8 cellular contexts compared by ENCODE assay signal in genomic region chr3:13420817-13421755, GRCh38. TPM values are rescaled to one million over a fixed set of nuclear protein-coding genes. Genes with fewer than 3 reads are reported as not detected.
A peak's percentile ranks its signal among the peaks of the same experiment; 100 is the strongest.
DNase-seq lines count a peak whose midpoint lies in the region; ATAC-seq and TF ChIP-seq lines count a peak whose summit lies in the region.

No MANE protein-coding gene starts in this region.

- no peaks in the 10 kb centered on the region for H3K4me1 ChIP-seq in GM23248 (ENCODE audit: insufficient read depth)

- H3K9ac ChIP-seq in GM23248: no peak overlapping the region

- in situ Hi-C loops in GM13976 (cut with MboI; ENCODE audit: low sequenced_read_pairs, unreplicated experiment): no loop called here
- in situ Hi-C loops in GM23248 (cut with MboI): no loop called here

- H3K36me3 ChIP-seq in GM23248 (ENCODE audit: low read depth): no peaks in the 10 kb centered on the region

- no peaks in the 10 kb centered on the region for H4K20me1 ChIP-seq in GM23248 (ENCODE audit: insufficient read depth)

- no peak for TF ChIP-seq CTCF in GM13976 (IDR thresholded peaks at IDR 0.05; ENCODE audit: borderline replicate concordance, control extremely low read depth, extremely low read depth, insufficient read depth, missing control alignments)

- no peak overlapping the region for H3K27ac ChIP-seq in GM23248

- no peak overlapping the region for H2AFZ ChIP-seq in GM23248

- no peaks in the 10 kb centered on the region for H3K9me3 ChIP-seq in GM23248 (ENCODE audit: low read depth)

- DNase-seq in GM13976 (ENCODE audit: low spot score): peak; percentile 70
- DNase-seq in Jurkat, Clone E6-1 (ENCODE audit: low read depth, low spot score): peak; percentile 42
- peak; percentile 74 to 80 for DNase-seq in activated CD4-positive, alpha-beta T cell treated with anti-CD3 and anti-CD28 coated beads, Interleukin-2, amount 50 U/mL, for 48 hours
- DNase-seq in stimulated activated CD4-positive, alpha-beta T cell treated with anti-CD3 and anti-CD28 coated beads, Interleukin-12 subunit alpha, Interleukin-12 subunit beta, amount 100 ng/mL, for 24 hours (ENCODE audit: low read depth in 2 of 2): peak; percentile 47 to 66
- no peak for DNase-seq in GOT3 (lab: John Stamatoyannopoulos, UW)
- DNase-seq in GM23248: no peak

- ATAC-seq in esophagus mucosa (peak; percentile 36), GM19397 (IDR thresholded peaks at IDR 0.05; ENCODE audit: unreplicated experiment) (no peak)

- no peaks in the 10 kb centered on the region for H3K9me2 ChIP-seq in GM23248 (ENCODE audit: insufficient read depth)

- H3K4me3 ChIP-seq in Jurkat, Clone E6-1 (ENCODE audit: low read length): peak overlapping the region; percentile 60
- H3K4me3 ChIP-seq in GM23248: no peak overlapping the region

- no peak overlapping the region for H3K4me2 ChIP-seq in GM23248 (ENCODE audit: unreplicated experiment)

- H3F3A ChIP-seq in GM23248 (ENCODE audit: insufficient read depth): no peaks in the 10 kb centered on the region

- H3K27me3 ChIP-seq in GM23248 (replicated peaks; ENCODE audit: insufficient read depth): peaks cover 39% of the 10 kb centered on the region

- no peaks in the 10 kb centered on the region for H3K79me2 ChIP-seq in GM23248 (ENCODE audit: insufficient read depth)

- WGBS in GM23248 (ENCODE audit: low coverage in 1 of 2, low lambda C conversion rate in 2 of 2, missing lambda C conversion rate in 2 of 2), 2 experiments: 29 to 35% methylated on average over 27 of the region's 27 CpGs

RNA-seq across cellular contexts. Expression of gene NUP210, which starts 1.0 kb away (rescaled TPM):
- polyA plus RNA-seq in Jurkat, Clone E6-1 (2012; ENCODE audit: insufficient read depth, insufficient read length): 24.5 TPM
- 14.9 TPM for total RNA-seq in esophagus mucosa
- total RNA-seq in GM23248 (2014; rRNA removed; shearing (Covaris generic)): under 0.01 TPM in 1 of 2 replicates, not detected in the other
- 0.04 and 0.18 TPM in 2 replicates for polyA plus RNA-seq in GM23248 (2016; fragmentation: Nextera tagmentation; extraction: Ambion mirVana)

RNA-seq across cellular contexts. Expression of gene HDAC11, which starts 59.0 kb away (rescaled TPM):
- 8.9 TPM for polyA plus RNA-seq in Jurkat, Clone E6-1 (2012; ENCODE audit: insufficient read depth, insufficient read length)
- 15.9 TPM for total RNA-seq in esophagus mucosa
- 8.7 and 12.2 TPM in 2 replicates for total RNA-seq in GM23248 (2014; rRNA removed; shearing (Covaris generic))
- polyA plus RNA-seq in GM23248 (2016; fragmentation: Nextera tagmentation; extraction: Ambion mirVana): 11.7 and 12.1 TPM in 2 replicates

Comparison
In these comparisons a context has a peak if more than half of its experiments do, and no peak if none do; other contexts are left out.
1. DNase-seq: peak in GM13976 (single experiment), Jurkat, Clone E6-1 (single experiment), activated CD4-positive, alpha-beta T cell treated with anti-CD3 and anti-CD28 coated beads, Interleukin-2, amount 50 U/mL, for 48 hours (2 of 2) and stimulated activated CD4-positive, alpha-beta T cell treated with anti-CD3 and anti-CD28 coated beads, Interleukin-12 subunit alpha, Interleukin-12 subunit beta, amount 100 ng/mL, for 24 hours (2 of 2); none in GOT3 (single experiment) and GM23248 (single experiment).
2. RNA of gene NUP210, which starts 1.0 kb away (total RNA-seq): 14.9 TPM in esophagus mucosa (single experiment); under 0.01 TPM in GM23248; every median in the first group is over 10 times any median in the second.